Comparison of ENCODE assay signal across 14 cellular contexts in the genomic region with DNA sequence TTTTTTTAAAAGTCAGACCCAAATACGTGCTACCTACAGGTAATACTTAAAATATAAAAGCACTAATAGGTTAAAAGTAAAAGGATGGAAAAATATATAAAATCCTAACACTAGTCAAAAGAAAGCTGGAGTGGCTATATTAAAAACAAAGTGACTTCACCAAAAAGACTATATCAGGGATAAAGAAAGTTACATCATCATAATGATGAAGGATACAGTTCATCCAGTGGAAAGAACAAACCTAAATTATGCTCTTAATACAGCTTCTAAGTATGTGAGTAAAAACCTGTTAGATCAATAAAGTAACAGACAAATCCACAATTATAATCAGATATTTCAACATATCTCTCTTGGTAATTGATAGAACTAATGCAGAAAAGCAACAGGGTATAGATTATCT. TPM values are rescaled to one million over a fixed set of nuclear protein-coding genes. Genes with fewer than 3 reads are reported as not detected.
DNase-seq lines count a peak whose midpoint lies in the region; ATAC-seq and TF ChIP-seq lines count a peak whose summit lies in the region.
"Had no signal": no experiment of that assay in that cellular context is flagged by ENCODE, and none has a peak within 500 bp of the region (broad histone marks: within the 10 kb centered on the region; RNA-seq: fewer than 3 reads in every experiment).

No MANE protein-coding gene starts in this region.

- no peaks in the 10 kb centered on the region for H4K20me1 ChIP-seq in OCI-LY7 (ENCODE audit: insufficient read depth, low read length)

- peak overlapping the region; percentile 99 for H3K4me3 Mint-ChIP-seq in activated T-cell treated with anti-CD3 and anti-CD28 coated beads, Interleukin-2, amount 50 U/mL, for 4 hours
- H3K4me3 Mint-ChIP-seq in central memory CD8-positive, alpha-beta T cell, result peak overlapping the region; percentile 13
- peak overlapping the region; percentile 99 for H3K4me3 Mint-ChIP-seq in progenitor cell of endocrine pancreas (ENCODE audit: low read depth)

- H3K4me1 ChIP-seq in OCI-LY7 (ENCODE audit: insufficient read depth, low read length, poor library complexity, severe bottlenecking), result peaks cover 22% of the 10 kb centered on the region

- ATAC-seq in activated T-cell treated with anti-CD3 and anti-CD28 coated beads, Interleukin-2, amount 50 U/mL, for 4 hours, result no peak
- no peak for ATAC-seq in central memory CD8-positive, alpha-beta T cell (replicated peaks; ENCODE audit: extremely low read depth, poor library complexity, severe bottlenecking)
- ATAC-seq: heart right ventricle, left lung had no signal

- peaks cover 3% of the 10 kb centered on the region; the same call in 1 of the 2 replicates for H3K79me2 ChIP-seq in OCI-LY7 (ENCODE audit: insufficient read depth, low read depth, low read length)

- DNase-seq in activated T-cell treated with anti-CD3 and anti-CD28 coated beads, Interleukin-2, amount 50 U/mL, for 4 hours, result no peak
- no peak for DNase-seq in activated T-cell treated with anti-CD3 and anti-CD28 coated beads for 4 hours
- no peak for DNase-seq in OCI-LY7 (ENCODE audit: low spot score)
- no peak for DNase-seq in central memory CD8-positive, alpha-beta T cell (ENCODE audit: low spot score in 2 of 2)
- no peak for DNase-seq in progenitor cell of endocrine pancreas (ENCODE audit: low spot score, unreplicated experiment)
- DNase-seq in DMS153 treated with DMSO at 0.1 percent for 48 hours (lab: John Stamatoyannopoulos, UW; ENCODE audit: unreplicated experiment), result no peak
- no peak for DNase-seq in pons (ENCODE audit: low spot score)
- no peak for DNase-seq in kidney tubule cell (ENCODE audit: low spot score)
- DNase-seq: heart right ventricle, left lung, NCI-H187 treated with DMSO at 0.1 percent for 48 hours, NCI-H774, pancreas, SW 1271 had no signal

- H3K27ac Mint-ChIP-seq in central memory CD8-positive, alpha-beta T cell (ENCODE audit: low read depth), result no peak overlapping the region
- H3K27ac Mint-ChIP-seq in progenitor cell of endocrine pancreas, result no peak overlapping the region

- no peaks in the 10 kb centered on the region; the same call in 1 of the 2 replicates for H3K36me3 ChIP-seq in OCI-LY7 (ENCODE audit: insufficient read depth, low read length)
- H3K36me3 ChIP-seq: heart right ventricle, left lung, pancreas had no signal

- POLR2A ChIA-PET in OCI-LY7 (lab: Charles Lee), result interaction anchor here (1.0 to 1.2 kb wide), 3 partner anchors 14 to 708 kb away, joined by 3 to 6 read pairs (median 4); no protein-coding TSS in a partner anchor

- TSS peak; percentile 78 for BruUV-seq in OCI-LY7 (replicated peaks; lab: Mats Ljungman, UMichigan)

- H3K27ac ChIP-seq in OCI-LY7 (ENCODE audit: low read depth, low read length, poor library complexity, severe bottlenecking), result no peak overlapping the region

- CTCF ChIA-PET in OCI-LY7 (lab: Charles Lee; ENCODE audit: unreplicated experiment), result no interaction called here

- peaks cover 4% of the 10 kb centered on the region for H3K27me3 Mint-ChIP-seq in activated T-cell treated with anti-CD3 and anti-CD28 coated beads, Interleukin-2, amount 50 U/mL, for 4 hours (ENCODE audit: low read depth)
- H3K27me3 Mint-ChIP-seq in central memory CD8-positive, alpha-beta T cell, result peaks cover 14% of the 10 kb centered on the region
- no peaks in the 10 kb centered on the region for H3K27me3 Mint-ChIP-seq in progenitor cell of endocrine pancreas

- peaks cover 36% of the 10 kb centered on the region for H3K9me3 ChIP-seq in OCI-LY7 (ENCODE audit: low read length)
- H3K9me3 ChIP-seq: pancreas had no signal

- H3K9me3 Mint-ChIP-seq in activated T-cell treated with anti-CD3 and anti-CD28 coated beads, Interleukin-2, amount 50 U/mL, for 4 hours, result peaks cover 31% of the 10 kb centered on the region
- H3K9me3 Mint-ChIP-seq in central memory CD8-positive, alpha-beta T cell, result peaks cover 14% of the 10 kb centered on the region
- H3K9me3 Mint-ChIP-seq in progenitor cell of endocrine pancreas (ENCODE audit: low read depth), result peaks cover 48% of the 10 kb centered on the region

- H2AFZ ChIP-seq in OCI-LY7 (ENCODE audit: low read length), result peak overlapping the region; percentile 89; the same call in 1 of the 2 replicates

- no peaks in the 10 kb centered on the region for H3K9me2 ChIP-seq in OCI-LY7 (ENCODE audit: insufficient read depth, low read length)

- no peak for TF ChIP-seq CTCF in OCI-LY7 (conservative IDR thresholded peaks at IDR 0.05; ENCODE audit: low read length)
- TF ChIP-seq CTCF in progenitor cell of endocrine pancreas (IDR thresholded peaks at IDR 0.05; ENCODE audit: unreplicated experiment), result no peak

- peak overlapping the region; percentile 80 for H3K4me2 ChIP-seq in OCI-LY7 (ENCODE audit: low read length)

- H3K36me3 Mint-ChIP-seq in activated T-cell treated with anti-CD3 and anti-CD28 coated beads, Interleukin-2, amount 50 U/mL, for 4 hours (ENCODE audit: insufficient read depth), result peaks cover 21% of the 10 kb centered on the region
- H3K36me3 Mint-ChIP-seq in central memory CD8-positive, alpha-beta T cell (ENCODE audit: insufficient read depth), result peaks cover 7% of the 10 kb centered on the region
- H3K36me3 Mint-ChIP-seq in progenitor cell of endocrine pancreas (ENCODE audit: insufficient read depth), result peaks cover 30% of the 10 kb centered on the region

- intact Hi-C loops in OCI-LY7 (cut with micrococcal nuclease; ENCODE audit: unreplicated experiment), result no loop called here

- peaks cover 43% of the 10 kb centered on the region for H3K4me1 Mint-ChIP-seq in activated T-cell treated with anti-CD3 and anti-CD28 coated beads, Interleukin-2, amount 50 U/mL, for 4 hours (ENCODE audit: low read depth)
- peaks cover 46% of the 10 kb centered on the region for H3K4me1 Mint-ChIP-seq in central memory CD8-positive, alpha-beta T cell
- H3K4me1 Mint-ChIP-seq in progenitor cell of endocrine pancreas (ENCODE audit: low read depth), result peaks cover 14% of the 10 kb centered on the region

- H3K4me3 ChIP-seq in OCI-LY7 (ENCODE audit: low read depth, low read length, poor library complexity, severe bottlenecking), result peak overlapping the region; percentile 73

RNA-seq across cellular contexts. Expression of a gene that starts 1.1 kb away (rescaled TPM):
- 10 to 100 TPM; 15.2 to 17.8 (median 17.0) TPM for total RNA-seq in activated T-cell treated with anti-CD3 and anti-CD28 coated beads, Interleukin-2, amount 50 U/mL, for 4 hours
- 20.0 and 27.9 TPM in 2 replicates for total RNA-seq in OCI-LY7 (2014; rRNA removed; shearing (Covaris generic))
- total RNA-seq in OCI-LY7 (2022), result 21.0 and 27.5 TPM in 2 replicates
- total RNA-seq in progenitor cell of endocrine pancreas, result 40.6 and 45.9 TPM in 2 replicates

RNA-seq across cellular contexts. Expression of a gene that starts 33.6 kb away (rescaled TPM):
- total RNA-seq in activated T-cell treated with anti-CD3 and anti-CD28 coated beads, Interleukin-2, amount 50 U/mL, for 4 hours, result 10 to 100 TPM; 14.3 to 15.4 (median 14.4) TPM
- 7.8 and 13.0 TPM in 2 replicates for total RNA-seq in OCI-LY7 (2014; rRNA removed; shearing (Covaris generic))
- total RNA-seq in OCI-LY7 (2022) (18.3 and 21.9 TPM in 2 replicates), progenitor cell of endocrine pancreas (25.5 and 27.4 TPM in 2 replicates)

Comparison
In these comparisons a context has a peak if more than half of its experiments do, and no peak if none do; other contexts are left out.
1. H3K4me3 Mint-ChIP-seq: peak in every context shown above with its lines; median percentile 99 in activated T-cell treated with anti-CD3 and anti-CD28 coated beads, Interleukin-2, amount 50 U/mL, for 4 hours; 99 in progenitor cell of endocrine pancreas; 13 in central memory CD8-positive, alpha-beta T cell.